ENCODE assay signal across 16 cellular contexts in the genomic region with DNA sequence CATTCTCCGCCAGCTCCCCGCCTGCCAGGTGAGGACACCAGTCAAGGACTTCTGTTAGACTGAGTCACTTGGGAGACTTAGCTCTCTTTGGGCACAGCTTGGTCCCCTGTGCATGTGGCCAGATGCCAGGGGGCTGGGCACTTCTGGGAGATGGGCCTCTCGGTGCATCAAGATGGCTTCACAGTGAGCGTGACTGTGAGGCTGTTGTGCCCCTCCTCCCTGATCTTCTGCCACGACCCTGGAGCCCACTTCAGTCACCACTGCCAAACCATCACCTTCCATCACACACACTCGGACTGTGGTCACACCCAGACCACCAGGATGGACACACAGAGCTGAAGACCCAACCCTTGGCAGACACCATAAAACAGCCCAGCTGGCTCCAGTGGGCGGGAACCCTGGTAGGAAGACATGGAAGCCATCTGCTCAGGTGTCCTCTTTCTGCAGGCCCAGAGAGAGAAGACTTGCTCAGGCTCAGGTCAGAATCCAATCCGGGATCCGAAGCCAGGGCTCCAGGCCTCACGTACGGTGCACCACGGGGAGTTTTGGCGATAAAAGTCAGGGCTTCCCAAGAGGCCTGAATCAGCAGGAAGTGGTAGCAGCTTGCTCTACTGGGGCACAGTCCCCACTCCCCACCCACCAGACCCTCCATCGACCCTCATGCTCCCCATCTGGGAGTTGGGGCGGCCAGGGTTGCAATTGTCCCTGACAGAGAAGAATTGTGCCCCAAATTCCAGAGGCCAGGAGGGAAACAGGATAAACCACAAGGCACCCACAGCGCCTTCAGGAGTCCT. TPM values are rescaled to one million over a fixed set of nuclear protein-coding genes. Genes with fewer than 3 reads are reported as not detected.
DNase-seq lines count a peak whose midpoint lies in the region; ATAC-seq and TF ChIP-seq lines count a peak whose summit lies in the region.
"Had no signal": no experiment of that assay in that cellular context is flagged by ENCODE, and none has a peak within 500 bp of the region (broad histone marks: within the 10 kb centered on the region; RNA-seq: fewer than 3 reads in every experiment).

No MANE protein-coding gene starts in this region.

- no peaks in the 10 kb centered on the region for H3K9me3 Mint-ChIP-seq in activated T-cell treated with anti-CD3 and anti-CD28 coated beads, Interleukin-2, amount 50 U/mL, for 72 hours

- DNase-seq in activated T-cell treated with anti-CD3 and anti-CD28 coated beads, Interleukin-2, amount 50 U/mL, for 72 hours, result no peak
- no peak for DNase-seq in activated T-cell treated with anti-CD3 and anti-CD28 coated beads, Interleukin-2, amount 50 U/mL, for 1 hour
- no peak for DNase-seq in WERI-Rb-1
- DNase-seq in hepatocyte (ENCODE audit: low spot score), result no peak
- peak; percentile 71 for DNase-seq in spleen
- DNase-seq: dorsolateral prefrontal cortex, GM23248, KBM-7, NCI-H1436 treated with DMSO at 0.1 percent for 48 hours, NCI-H524 treated with DMSO at 0.1 percent for 48 hours had no signal

- H3K4me3 ChIP-seq in WERI-Rb-1 (ENCODE audit: low read depth, low read length), result no peak overlapping the region
- no peak overlapping the region for H3K4me3 ChIP-seq in hepatocyte
- no peak overlapping the region for H3K4me3 ChIP-seq in spleen
- H3K4me3 ChIP-seq: dorsolateral prefrontal cortex, GM23248 had no signal

- no peak overlapping the region for H2AFZ ChIP-seq in hepatocyte
- H2AFZ ChIP-seq: GM23248 had no signal

- H3K4me1 ChIP-seq in hepatocyte (ENCODE audit: insufficient read depth) (peaks cover 16% of the 10 kb centered on the region), spleen (peaks cover 12 to 59% (median 22%) of the 10 kb centered on the region in 6 donors)

- H3K4me3 Mint-ChIP-seq in activated T-cell treated with anti-CD3 and anti-CD28 coated beads, Interleukin-2, amount 50 U/mL, for 72 hours, result peak overlapping the region; percentile 73 to 76

- H3K9me3 ChIP-seq in WERI-Rb-1 (ENCODE audit: severe bottlenecking) (peaks cover 6% of the 10 kb centered on the region), hepatocyte (ENCODE audit: low read depth) (no peaks in the 10 kb centered on the region), spleen (peaks cover 0 to 2% (median 0%) of the 10 kb centered on the region in 8 donors)

- H4K20me1 ChIP-seq in hepatocyte (ENCODE audit: insufficient read depth, poor library complexity, severe bottlenecking), result no peaks in the 10 kb centered on the region

- intact Hi-C loops in spleen (cut with DNase I; ENCODE audit: low total_unique reads), result no loop called here

- peaks cover 98% of the 10 kb centered on the region for H3K4me1 Mint-ChIP-seq in activated T-cell treated with anti-CD3 and anti-CD28 coated beads, Interleukin-2, amount 50 U/mL, for 72 hours (ENCODE audit: low read depth)

- no peaks in the 10 kb centered on the region for H3K27me3 Mint-ChIP-seq in activated T-cell treated with anti-CD3 and anti-CD28 coated beads, Interleukin-2, amount 50 U/mL, for 72 hours (ENCODE audit: low read depth)

- H3K27ac ChIP-seq in WERI-Rb-1 (peak overlapping the region; percentile 57), hepatocyte (peak overlapping the region; percentile 65), spleen (peak overlapping the region in 6 of 8 donors; percentile 80 to 92 (median 82))
- H3K27ac ChIP-seq: GM23248 had no signal

- no peak for TF ChIP-seq CTCF in WERI-Rb-1 (IDR thresholded peaks at IDR 0.05; ENCODE audit: low read depth, low read length)
- TF ChIP-seq CTCF in hepatocyte (IDR thresholded peaks at IDR 0.05; ENCODE audit: poor library complexity), result no peak
- no peak for TF ChIP-seq CTCF in spleen (IDR thresholded peaks at IDR 0.05 in 8 of 11, conservative IDR thresholded peaks at IDR 0.05 in 3 of 11)

- no peak for TF ChIP-seq POLR2A in spleen (IDR thresholded peaks at IDR 0.05)

- H3K36me3 ChIP-seq in WERI-Rb-1 (no peaks in the 10 kb centered on the region), hepatocyte (replicated peaks; ENCODE audit: insufficient read depth, low read depth) (no peaks in the 10 kb centered on the region), spleen (no peaks in the 10 kb centered on the region)

- H3K36me3 Mint-ChIP-seq in activated T-cell treated with anti-CD3 and anti-CD28 coated beads, Interleukin-2, amount 50 U/mL, for 72 hours (ENCODE audit: insufficient read depth in 2 of 2), result peaks cover 16 to 34% of the 10 kb centered on the region in 2 donors

- WGBS in hepatocyte (ENCODE audit: low lambda C conversion rate, missing lambda C conversion rate), result 96% methylated on average over 16 of the region's 16 CpGs
- WGBS in spleen, 5 donors, result 79 to 91% (median 86%) methylated on average over 14 to 16 of the region's 16 CpGs

- H3K27me3 ChIP-seq in WERI-Rb-1 (ENCODE audit: insufficient read depth, low read depth, severe bottlenecking) (no peaks in the 10 kb centered on the region), hepatocyte (no peaks in the 10 kb centered on the region), spleen (replicated peaks in 1 of 7) (no peaks in the 10 kb centered on the region)
- H3K27me3 ChIP-seq: dorsolateral prefrontal cortex had no signal

- no peaks in the 10 kb centered on the region for H3K9me2 ChIP-seq in hepatocyte (replicated peaks; ENCODE audit: insufficient read depth)

- no peak overlapping the region for H3K4me2 ChIP-seq in hepatocyte

- ATAC-seq in activated T-cell treated with anti-CD3 and anti-CD28 coated beads, Interleukin-2, amount 50 U/mL, for 72 hours (replicated peaks in 1 of 2), result no peak
- no peak for ATAC-seq in HG03108 (IDR thresholded peaks at IDR 0.05; ENCODE audit: unreplicated experiment)
- no peak for ATAC-seq in HG03135 (IDR thresholded peaks at IDR 0.05; ENCODE audit: unreplicated experiment)
- ATAC-seq in HG02870 (IDR thresholded peaks at IDR 0.05; ENCODE audit: unreplicated experiment), result no peak
- ATAC-seq: Panc1 had no signal

- H3K79me2 ChIP-seq in hepatocyte, result no peaks in the 10 kb centered on the region

- peak overlapping the region; percentile 70 for H3K27ac Mint-ChIP-seq in activated T-cell treated with anti-CD3 and anti-CD28 coated beads, Interleukin-2, amount 50 U/mL, for 72 hours

RNA-seq across cellular contexts. Expression of a gene that starts 29.8 kb away (rescaled TPM):
- total RNA-seq in activated T-cell treated with anti-CD3 and anti-CD28 coated beads, Interleukin-2, amount 50 U/mL, for 72 hours, result 100 to 1,000 TPM; 285 to 317 TPM
- not detected in 2 replicates for total RNA-seq in hepatocyte
- 0.06 TPM in 1 of 2 replicates, not detected in the other for polyA plus RNA-seq in hepatocyte
- 10 to 100 TPM in 6 of 7 donors, 1 to 10 TPM in 1; 9.2 to 27.4 (median 18.3) TPM for total RNA-seq in spleen
- 1 to 10 TPM; 2.7 to 6.3 (median 4.9) TPM for polyA plus RNA-seq in spleen
- total RNA-seq: astrocyte, GM23248, pulmonary artery endothelial cell had no signal
- polyA plus RNA-seq: GM23248 had no signal

Comparison
In these comparisons a context has a peak if more than half of its experiments do, and no peak if none do; other contexts are left out.
1. RNA of a gene that starts 29.8 kb away (total RNA-seq): 285 to 317 TPM in activated T-cell treated with anti-CD3 and anti-CD28 coated beads, Interleukin-2, amount 50 U/mL, for 72 hours and 9.2 to 27.4 TPM in spleen; not detected in hepatocyte; every median in the first group is over 10 times any median in the second.
2. Peak in every context shown above with its lines, with median percentiles within 50 percentile points of each other: H3K27ac ChIP-seq.